ENCODE assay signal across 15 cellular contexts in genomic region chr1:41498391-41498790, GRCh38. TPM values are rescaled to one million over a fixed set of nuclear protein-coding genes. Genes with fewer than 3 reads are reported as not detected.
DNase-seq lines count a peak whose midpoint lies in the region; ATAC-seq and TF ChIP-seq lines count a peak whose summit lies in the region.
"Had no signal": no experiment of that assay in that cellular context is flagged by ENCODE, and none has a peak within 500 bp of the region (broad histone marks: within the 10 kb centered on the region; RNA-seq: fewer than 3 reads in every experiment).

No MANE protein-coding gene starts in this region.

- no peak for TF ChIP-seq CTCF in heart right ventricle (IDR thresholded peaks at IDR 0.05)
- no peak for TF ChIP-seq CTCF in brain (conservative IDR thresholded peaks at IDR 0.05)
- no peak for TF ChIP-seq CTCF in uterus (IDR thresholded peaks at IDR 0.05)
- TF ChIP-seq CTCF in nephron progenitor cell (IDR thresholded peaks at IDR 0.05), result no peak
- TF ChIP-seq CTCF in CD8-positive, alpha-beta T cell (IDR thresholded peaks at IDR 0.05), result no peak

- H3K27ac ChIP-seq in heart right ventricle (peak overlapping the region in 9 of 10 donors; percentile 40 to 97 (median 93)), mucosa of rectum (ENCODE audit: low read depth in 2 of 2, low read length in 2 of 2) (peak overlapping the region; percentile 43 to 58), uterus (peak overlapping the region; percentile 96 to 98)
- H3K27ac ChIP-seq in CD8-positive, alpha-beta T cell (ENCODE audit: low read depth, low read length), result no peak overlapping the region

- H3K9ac ChIP-seq in mucosa of rectum (ENCODE audit: low read depth in 1 of 2, low read length in 2 of 2), result peak overlapping the region in 1 of 2 donors; percentile 38

- intact Hi-C loops in heart right ventricle (cut with DNase I) (loop anchor here in 1 of 10 donors (10.0 kb wide), 1 partner anchor 64 kb away; no protein-coding TSS in a partner anchor), cardiac septum (cut with DNase I) (loop anchor here (5.0 kb wide), 1 partner anchor 41 kb away; no protein-coding TSS in a partner anchor), uterus (cut with DNase I; ENCODE audit: low total_unique reads) (no loop called here)
- intact Hi-C loops in CD8-positive, alpha-beta T cell (cut with DNase I, micrococcal nuclease), result no loop called here

- no peaks in the 10 kb centered on the region for H3K36me3 ChIP-seq in heart right ventricle
- no peaks in the 10 kb centered on the region for H3K36me3 ChIP-seq in mucosa of rectum (ENCODE audit: control insufficient read depth in 2 of 2, insufficient read depth in 2 of 2, low read length in 2 of 2)
- no peaks in the 10 kb centered on the region for H3K36me3 ChIP-seq in uterus
- H3K36me3 ChIP-seq in CD8-positive, alpha-beta T cell (ENCODE audit: insufficient read depth, low read length), result no peaks in the 10 kb centered on the region
- H3K36me3 ChIP-seq: thyroid gland had no signal

- POLR2A ChIA-PET in CD8-positive, alpha-beta T cell (lab: Charles Lee), result no interaction called here
- POLR2A ChIA-PET in activated CD4-positive, alpha-beta memory T cell treated with anti-CD3 and anti-CD28 coated beads, Interleukin-2, amount 10 ng/mL, durations not matched to agents 7 days and 5 days (lab: Charles Lee), result no interaction called here

- H3K27ac Mint-ChIP-seq in brain (peak overlapping the region; percentile 8 to 90 (median 78)), nephron progenitor cell (no peak overlapping the region)
- no peak overlapping the region for H3K27ac Mint-ChIP-seq in CD8-positive, alpha-beta T cell
- no peak overlapping the region for H3K27ac Mint-ChIP-seq in activated CD4-positive, alpha-beta memory T cell treated with anti-CD3 and anti-CD28 coated beads, Interleukin-2, amount 10 ng/mL, durations not matched to agents 7 days and 5 days
- H3K27ac Mint-ChIP-seq: activated T-helper 2 cell treated with anti-CD3 and anti-CD28 coated beads, Interferon-gamma antibody, Interleukin-2, Interleukin-4, amounts not matched to agents 10 μg/mL and 5 μg/mL and 100 μg/mL, durations not matched to agents 14 hours and 24 hours and 36 hours; GM23338 had no signal

- CTCF ChIA-PET in CD8-positive, alpha-beta T cell (lab: Charles Lee), result interaction anchor here (0.6 kb wide), 1 partner anchor 92 kb away, joined by 3 read pairs; no protein-coding TSS in a partner anchor
- CTCF ChIA-PET in activated CD4-positive, alpha-beta memory T cell treated with anti-CD3 and anti-CD28 coated beads, Interleukin-2, amount 10 ng/mL, durations not matched to agents 7 days and 5 days (lab: Charles Lee), result no interaction called here

- H3K4me1 Mint-ChIP-seq in brain (peaks cover 66% of the 10 kb centered on the region), nephron progenitor cell (peaks cover 45% of the 10 kb centered on the region)
- peaks cover 3% of the 10 kb centered on the region for H3K4me1 Mint-ChIP-seq in CD8-positive, alpha-beta T cell (ENCODE audit: low read depth)
- H3K4me1 Mint-ChIP-seq in activated CD4-positive, alpha-beta memory T cell treated with anti-CD3 and anti-CD28 coated beads, Interleukin-2, amount 10 ng/mL, durations not matched to agents 7 days and 5 days, result peaks cover 3% of the 10 kb centered on the region

- H3K9me3 Mint-ChIP-seq in brain (peaks cover 0 to 3% (median 0%) of the 10 kb centered on the region in 5 experiments), nephron progenitor cell (no peaks in the 10 kb centered on the region)
- no peaks in the 10 kb centered on the region for H3K9me3 Mint-ChIP-seq in CD8-positive, alpha-beta T cell
- no peaks in the 10 kb centered on the region for H3K9me3 Mint-ChIP-seq in activated CD4-positive, alpha-beta memory T cell treated with anti-CD3 and anti-CD28 coated beads, Interleukin-2, amount 10 ng/mL, durations not matched to agents 7 days and 5 days
- H3K9me3 Mint-ChIP-seq: activated T-helper 2 cell treated with anti-CD3 and anti-CD28 coated beads, Interferon-gamma antibody, Interleukin-2, Interleukin-4, amounts not matched to agents 10 μg/mL and 5 μg/mL and 100 μg/mL, durations not matched to agents 14 hours and 24 hours and 36 hours; GM23338 had no signal

- WGBS in heart right ventricle, 2 donors, result 77 to 89% methylated on average over 5 of the region's 5 CpGs

- H3K4me3 ChIP-seq in heart right ventricle (no peak overlapping the region), mucosa of rectum (ENCODE audit: low read length in 2 of 2) (no peak overlapping the region), uterus (no peak overlapping the region)
- H3K4me3 ChIP-seq in CD8-positive, alpha-beta T cell (ENCODE audit: low read depth, low read length), result no peak overlapping the region
- H3K4me3 ChIP-seq: GM23338, skin epidermis, thyroid gland had no signal

- DNase-seq in heart right ventricle, result no peak
- no peak for DNase-seq in cardiac septum (ENCODE audit: low spot score)
- DNase-seq in uterus, result no peak
- DNase-seq in nephron progenitor cell, result no peak
- no peak for DNase-seq in CD8-positive, alpha-beta T cell
- no peak for DNase-seq in activated CD4-positive, alpha-beta memory T cell treated with anti-CD3 and anti-CD28 coated beads, Interleukin-2, amount 10 ng/mL, durations not matched to agents 7 days and 5 days
- DNase-seq: DMS 273 treated with DMSO at 0.1 percent for 48 hours, erythroblast, NCI-H1105 had no signal

- no peak for TF ChIP-seq POLR2A in uterus (IDR thresholded peaks at IDR 0.05)

- peaks cover 17 to 75% (median 50%) of the 10 kb centered on the region in 9 donors for H3K4me1 ChIP-seq in heart right ventricle
- H3K4me1 ChIP-seq in mucosa of rectum (ENCODE audit: control insufficient read depth in 2 of 2, insufficient read depth in 2 of 2, low read length in 2 of 2), result peaks cover 34 to 51% of the 10 kb centered on the region in 2 donors
- H3K4me1 ChIP-seq in uterus, result peaks cover 0 to 21% of the 10 kb centered on the region in 2 donors
- no peaks in the 10 kb centered on the region for H3K4me1 ChIP-seq in CD8-positive, alpha-beta T cell (ENCODE audit: insufficient read depth, low read length)

- H3K27me3 Mint-ChIP-seq in brain, result peaks cover 8% of the 10 kb centered on the region
- peaks cover 7% of the 10 kb centered on the region for H3K27me3 Mint-ChIP-seq in nephron progenitor cell (ENCODE audit: low read depth, poor library complexity)
- H3K27me3 Mint-ChIP-seq in CD8-positive, alpha-beta T cell (ENCODE audit: low read depth), result peaks cover 12% of the 10 kb centered on the region
- H3K27me3 Mint-ChIP-seq in activated CD4-positive, alpha-beta memory T cell treated with anti-CD3 and anti-CD28 coated beads, Interleukin-2, amount 10 ng/mL, durations not matched to agents 7 days and 5 days, result peaks cover 12% of the 10 kb centered on the region

- no peak for ATAC-seq in heart right ventricle
- no peak for ATAC-seq in CD8-positive, alpha-beta T cell
- ATAC-seq: GM23338 had no signal

- no peaks in the 10 kb centered on the region for H3K9me3 ChIP-seq in heart right ventricle
- H3K9me3 ChIP-seq in mucosa of rectum (ENCODE audit: control insufficient read depth in 2 of 2, low read length in 2 of 2), result no peaks in the 10 kb centered on the region
- H3K9me3 ChIP-seq in uterus, result no peaks in the 10 kb centered on the region
- H3K9me3 ChIP-seq in CD8-positive, alpha-beta T cell (ENCODE audit: low read length), result no peaks in the 10 kb centered on the region
- H3K9me3 ChIP-seq: thyroid gland had no signal

- no peak overlapping the region for H3K4me3 Mint-ChIP-seq in brain
- no peak overlapping the region for H3K4me3 Mint-ChIP-seq in nephron progenitor cell
- H3K4me3 Mint-ChIP-seq in CD8-positive, alpha-beta T cell, result no peak overlapping the region
- H3K4me3 Mint-ChIP-seq in activated CD4-positive, alpha-beta memory T cell treated with anti-CD3 and anti-CD28 coated beads, Interleukin-2, amount 10 ng/mL, durations not matched to agents 7 days and 5 days, result no peak overlapping the region
- H3K4me3 Mint-ChIP-seq: GM23338 had no signal

- peaks cover 0 to 17% (median 0%) of the 10 kb centered on the region in 7 donors for H3K27me3 ChIP-seq in heart right ventricle
- peaks cover 0 to 4% of the 10 kb centered on the region in 2 donors for H3K27me3 ChIP-seq in mucosa of rectum (ENCODE audit: control insufficient read depth in 2 of 2, insufficient read depth in 2 of 2, low read length in 2 of 2)
- no peaks in the 10 kb centered on the region for H3K27me3 ChIP-seq in uterus
- no peaks in the 10 kb centered on the region for H3K27me3 ChIP-seq in CD8-positive, alpha-beta T cell (ENCODE audit: insufficient read depth, low read length)
- H3K27me3 ChIP-seq: thyroid gland had no signal

- H3K36me3 Mint-ChIP-seq in brain (no peaks in the 10 kb centered on the region), nephron progenitor cell (ENCODE audit: low read depth) (no peaks in the 10 kb centered on the region)
- H3K36me3 Mint-ChIP-seq in CD8-positive, alpha-beta T cell, result no peaks in the 10 kb centered on the region
- no peaks in the 10 kb centered on the region for H3K36me3 Mint-ChIP-seq in activated CD4-positive, alpha-beta memory T cell treated with anti-CD3 and anti-CD28 coated beads, Interleukin-2, amount 10 ng/mL, durations not matched to agents 7 days and 5 days (ENCODE audit: low read depth)

RNA-seq across cellular contexts. Expression of gene EDN2, which starts 13.9 kb away (rescaled TPM):
- 1 to 10 TPM in 3 of 10 donors, under 1 TPM in 3, not detected in 4; 0.30 to 8.5 (median 0.96) TPM for total RNA-seq in heart right ventricle
- 1 to 10 TPM in 1 of 2 donors, not detected in 1; 2.0 TPM for polyA plus RNA-seq in heart right ventricle
- 1.1 TPM for total RNA-seq in cardiac septum
- not detected for polyA plus RNA-seq in brain (ENCODE audit: insufficient read depth, low read depth, low replicate concordance)
- total RNA-seq in uterus, result 1 to 10 TPM in 2 of 4 donors, not detected in 2; 1.6 to 3.7 TPM
- under 1 TPM; 0.43 to 0.75 TPM for total RNA-seq in CD8-positive, alpha-beta T cell
- total RNA-seq in activated CD4-positive, alpha-beta memory T cell treated with anti-CD3 and anti-CD28 coated beads, Interleukin-2, amount 10 ng/mL, durations not matched to agents 7 days and 5 days, result not detected
- total RNA-seq: activated T-helper 2 cell treated with anti-CD3 and anti-CD28 coated beads, Interferon-gamma antibody, Interleukin-2, Interleukin-4, amounts not matched to agents 10 μg/mL and 5 μg/mL and 100 μg/mL, durations not matched to agents 14 hours and 24 hours and 36 hours; GM23338; thyroid gland had no signal
- polyA plus RNA-seq: GM23338 had no signal

Comparison
In these comparisons a context has a peak if more than half of its experiments do, and no peak if none do; other contexts are left out.
1. H3K27ac Mint-ChIP-seq: peak in brain (5 of 5); none in nephron progenitor cell (single experiment), CD8-positive, alpha-beta T cell (single experiment) and activated CD4-positive, alpha-beta memory T cell treated with anti-CD3 and anti-CD28 coated beads, Interleukin-2, amount 10 ng/mL, durations not matched to agents 7 days and 5 days (single experiment).